Comparison of ENCODE assay signal across 9 cellular contexts in the genomic region with DNA sequence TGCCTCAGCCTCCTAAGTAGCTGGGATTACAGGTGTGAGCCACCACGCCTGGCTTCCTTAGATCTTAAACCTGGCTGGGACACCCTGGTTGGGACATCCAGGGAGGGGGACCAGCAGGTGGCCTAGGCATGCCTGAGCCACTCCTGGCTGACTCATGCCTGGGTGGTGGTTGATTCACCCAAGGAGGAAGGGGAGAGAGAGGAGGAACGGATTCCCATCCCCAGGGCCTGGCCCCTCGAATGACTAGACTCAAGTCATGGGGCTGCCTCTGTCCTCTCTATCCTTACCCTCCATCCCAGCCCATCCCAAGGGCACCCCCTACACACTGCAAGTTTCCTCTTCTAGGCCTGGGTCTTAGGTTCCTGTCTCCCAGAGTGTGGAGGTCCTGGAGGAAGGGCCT. TPM values are rescaled to one million over a fixed set of nuclear protein-coding genes. Genes with fewer than 3 reads are reported as not detected.
DNase-seq lines count a peak whose midpoint lies in the region; ATAC-seq and TF ChIP-seq lines count a peak whose summit lies in the region.
"Had no signal": no experiment of that assay in that cellular context is flagged by ENCODE, and none has a peak within 500 bp of the region (broad histone marks: within the 10 kb centered on the region; RNA-seq: fewer than 3 reads in every experiment).

No MANE protein-coding gene starts in this region.

- no peaks in the 10 kb centered on the region for H3K27me3 ChIP-seq in CD4-positive, alpha-beta T cell (ENCODE audit: control insufficient read depth, insufficient read depth, low read length)
- H3K27me3 ChIP-seq in PC-3 (ENCODE audit: low read length) (no peaks in the 10 kb centered on the region), colonic mucosa (no peaks in the 10 kb centered on the region), trophoblast cell (ENCODE audit: insufficient read depth, low read length) (no peaks in the 10 kb centered on the region)

- H3K9me2 ChIP-seq in PC-3 (replicated peaks; ENCODE audit: low read length), result no peaks in the 10 kb centered on the region

- peaks cover 90% of the 10 kb centered on the region for H3K36me3 Mint-ChIP-seq in CD4-positive, alpha-beta T cell (ENCODE audit: low read depth)
- H3K36me3 Mint-ChIP-seq in glutamatergic neuron (ENCODE audit: unreplicated experiment), result no peaks in the 10 kb centered on the region

- WGBS in trophoblast cell (ENCODE audit: extremely low coverage, insufficient coverage, insufficient read length), result no CpG with 5 or more reads among the region's 3 CpGs

- H2AFZ ChIP-seq in PC-3 (ENCODE audit: low read length), result no peak overlapping the region
- no peak overlapping the region for H2AFZ ChIP-seq in trophoblast cell (ENCODE audit: insufficient read depth, low read length, poor library complexity)

- H3K4me3 ChIP-seq in PC-3 (ENCODE audit: low read length) (no peak overlapping the region), colonic mucosa (no peak overlapping the region), trophoblast cell (ENCODE audit: low read depth, low read length) (no peak overlapping the region)
- H3K4me3 ChIP-seq: thoracic aorta had no signal

- TF ChIP-seq CTCF in CD4-positive, alpha-beta T cell (IDR thresholded peaks at IDR 0.05), result no peak
- TF ChIP-seq CTCF in PC-3 (conservative IDR thresholded peaks at IDR 0.05; ENCODE audit: low read depth, low read length), result peak; percentile 25; the same call in 1 of the 2 replicates
- TF ChIP-seq CTCF in colonic mucosa (IDR thresholded peaks at IDR 0.05), result no peak
- TF ChIP-seq CTCF in glutamatergic neuron (IDR thresholded peaks at IDR 0.05; ENCODE audit: partially characterized antibody, unreplicated experiment), result no peak

- intact Hi-C loops in CD4-positive, alpha-beta T cell (cut with DNase I, micrococcal nuclease), result no loop called here
- intact Hi-C loops in PC-3 (cut with micrococcal nuclease) (no loop called here), colonic mucosa (cut with DNase I) (no loop called here)

- no peaks in the 10 kb centered on the region for H3K9me3 ChIP-seq in CD4-positive, alpha-beta T cell (ENCODE audit: control insufficient read depth, low read length)
- no peaks in the 10 kb centered on the region for H3K9me3 ChIP-seq in PC-3 (ENCODE audit: low read length)
- H3K9me3 ChIP-seq in colonic mucosa, result no peaks in the 10 kb centered on the region
- H3K9me3 ChIP-seq in trophoblast cell (ENCODE audit: insufficient read depth, low read depth, low read length), result no peaks in the 10 kb centered on the region
- H3K9me3 ChIP-seq: thoracic aorta had no signal

- H4K8ac ChIP-seq in trophoblast cell (ENCODE audit: low read depth, low read length), result no peak overlapping the region

- H2BK12ac ChIP-seq in trophoblast cell (ENCODE audit: low read length), result no peak overlapping the region

- H3K27ac Mint-ChIP-seq in CD4-positive, alpha-beta T cell, result peak overlapping the region; percentile 97
- H3K27ac Mint-ChIP-seq in glutamatergic neuron (ENCODE audit: unreplicated experiment), result no peak overlapping the region

- H3K4me1 ChIP-seq in PC-3 (ENCODE audit: insufficient read depth, low read length), result peaks cover 55% of the 10 kb centered on the region
- H3K4me1 ChIP-seq in colonic mucosa, result peaks cover 72% of the 10 kb centered on the region
- peaks cover 58 to 79% of the 10 kb centered on the region in 2 experiments for H3K4me1 ChIP-seq in trophoblast cell (ENCODE audit: control insufficient read depth in 1 of 2, insufficient read depth in 2 of 2, low read length in 2 of 2)

- H2AK5ac ChIP-seq in trophoblast cell (ENCODE audit: low read length), result no peak overlapping the region

- no peak overlapping the region for H2BK120ac ChIP-seq in trophoblast cell (ENCODE audit: insufficient read depth, low read length, poor library complexity)

- H3K14ac ChIP-seq in trophoblast cell (ENCODE audit: low read length), result no peak overlapping the region

- ATAC-seq in CD4-positive, alpha-beta T cell (ENCODE audit: poor library complexity), result no peak
- ATAC-seq in PC-3 (peak; percentile 74), HG02588 (IDR thresholded peaks at IDR 0.05; ENCODE audit: unreplicated experiment) (no peak), HG03095 (IDR thresholded peaks at IDR 0.05; ENCODE audit: unreplicated experiment) (no peak), GM21576 (IDR thresholded peaks at IDR 0.05; ENCODE audit: unreplicated experiment) (no peak)

- H3K79me2 ChIP-seq in PC-3 (ENCODE audit: low read length) (peaks cover 88% of the 10 kb centered on the region), trophoblast cell (ENCODE audit: control insufficient read depth, insufficient read depth, low read length, poor library complexity) (peaks cover 56% of the 10 kb centered on the region)

- H3K27ac ChIP-seq in CD4-positive, alpha-beta T cell (ENCODE audit: low read depth, low read length), result peak overlapping the region; percentile 96
- H3K27ac ChIP-seq in PC-3 (ENCODE audit: low read length), result peak overlapping the region; percentile 79
- H3K27ac ChIP-seq in colonic mucosa, result peak overlapping the region; percentile 96
- H3K27ac ChIP-seq in trophoblast cell (ENCODE audit: low read depth, low read length), result no peak overlapping the region

- DNase-seq in CD4-positive, alpha-beta T cell, result peak in 2 of 10 experiments; percentile 38 to 58
- DNase-seq in PC-3, result peak; percentile 78
- DNase-seq in colonic mucosa, result peak; percentile 77
- peak; percentile 83 to 84 for DNase-seq in trophoblast cell
- no peak for DNase-seq in glutamatergic neuron

- no peak overlapping the region for H3K18ac ChIP-seq in trophoblast cell (ENCODE audit: low read length)

- H3K23ac ChIP-seq in trophoblast cell (ENCODE audit: low read length), result no peak overlapping the region

- BruUV-seq in PC-3 (replicated peaks; lab: Mats Ljungman, UMichigan), result no TSS peak

- H3K36me3 ChIP-seq in PC-3 (ENCODE audit: low read depth, low read length), result no peaks in the 10 kb centered on the region
- H3K36me3 ChIP-seq in colonic mucosa, result no peaks in the 10 kb centered on the region
- H3K36me3 ChIP-seq in trophoblast cell (ENCODE audit: control insufficient read depth in 1 of 2, insufficient read depth in 2 of 2, low read length in 2 of 2), result peaks cover 2 to 3% of the 10 kb centered on the region in 2 experiments
- H3K36me3 ChIP-seq: thoracic aorta had no signal

- H3K4me1 Mint-ChIP-seq in CD4-positive, alpha-beta T cell (ENCODE audit: low read depth), result peaks cover 99% of the 10 kb centered on the region
- H3K4me1 Mint-ChIP-seq in glutamatergic neuron (ENCODE audit: low read depth, unreplicated experiment), result peaks cover 32% of the 10 kb centered on the region

- no peak overlapping the region for H4K12ac ChIP-seq in trophoblast cell (ENCODE audit: low read depth, low read length)

- H3K79me1 ChIP-seq in trophoblast cell (ENCODE audit: low read length), result peaks cover 16% of the 10 kb centered on the region

- H3K4ac ChIP-seq in trophoblast cell (ENCODE audit: low read depth, low read length), result peak overlapping the region; percentile 9

- H3K27me3 Mint-ChIP-seq in CD4-positive, alpha-beta T cell, result no peaks in the 10 kb centered on the region
- peaks cover 16% of the 10 kb centered on the region for H3K27me3 Mint-ChIP-seq in glutamatergic neuron (ENCODE audit: unreplicated experiment)

- POLR2A ChIA-PET in CD4-positive, alpha-beta T cell (lab: Charles Lee), result interaction anchor here (1.4 to 34.9 kb wide), 3 partner anchors 9 to 59 kb away, joined by 5 to 1020 read pairs (median 110); a partner anchor contains a TSS
- POLR2A ChIA-PET in PC-3 (lab: Charles Lee; ENCODE audit: unreplicated experiment), result interaction anchor here (0.6 kb wide), 1 partner anchor 448 kb away, joined by 28 read pairs; no protein-coding TSS in a partner anchor

- H4K91ac ChIP-seq in trophoblast cell (ENCODE audit: low read depth, low read length), result no peak overlapping the region

- no peaks in the 10 kb centered on the region for H3K9me3 Mint-ChIP-seq in CD4-positive, alpha-beta T cell
- H3K9me3 Mint-ChIP-seq in glutamatergic neuron (ENCODE audit: unreplicated experiment), result peaks cover 5% of the 10 kb centered on the region

- CTCF ChIA-PET in CD4-positive, alpha-beta T cell (lab: Charles Lee), result interaction anchor here (1.2 to 2.8 kb wide), 3 partner anchors 9 to 67 kb away, joined by 3 to 12 read pairs (median 3); no protein-coding TSS in a partner anchor
- CTCF ChIA-PET in PC-3 (lab: Charles Lee), result no interaction called here

- H4K20me1 ChIP-seq in PC-3 (ENCODE audit: low read length), result peaks cover 5% of the 10 kb centered on the region; the same call in 1 of the 2 replicates

- H3K4me3 Mint-ChIP-seq in CD4-positive, alpha-beta T cell, result peak overlapping the region; percentile 91
- no peak overlapping the region for H3K4me3 Mint-ChIP-seq in glutamatergic neuron (ENCODE audit: unreplicated experiment)

- H3K4me2 ChIP-seq in PC-3 (ENCODE audit: low read length), result peak overlapping the region; percentile 61
- no peak overlapping the region for H3K4me2 ChIP-seq in trophoblast cell (ENCODE audit: low read length)

- no peak overlapping the region for H2BK5ac ChIP-seq in trophoblast cell (ENCODE audit: low read depth, low read length, poor library complexity)

- no peaks in the 10 kb centered on the region for H3F3A ChIP-seq in PC-3 (ENCODE audit: low read length, unreplicated experiment)

- H3K9ac ChIP-seq in PC-3 (ENCODE audit: low read length) (peak overlapping the region; percentile 41), colonic mucosa (ENCODE audit: low read depth in 2 of 2, low read length in 2 of 2) (peak overlapping the region in 1 of 2 donors; percentile 80), trophoblast cell (ENCODE audit: low read length) (no peak overlapping the region)

RNA-seq across cellular contexts. Expression of a gene that starts 12.7 kb away (rescaled TPM):
- total RNA-seq in CD4-positive, alpha-beta T cell, result 100 to 1,000 TPM; 440 to 463 TPM
- 10.8 and 26.1 TPM in 2 replicates for total RNA-seq in PC-3 (2014; rRNA removed)
- total RNA-seq in colonic mucosa, result 10 to 100 TPM; 72.2 to 95.9 TPM
- polyA plus RNA-seq in trophoblast cell (2013), result 131 and 139 TPM in 2 replicates
- 15.8 TPM for total RNA-seq in glutamatergic neuron (ENCODE audit: unreplicated experiment)

RNA-seq across cellular contexts. Expression of a gene that starts 30.4 kb away (rescaled TPM):
- 10 to 100 TPM; 41.7 to 47.6 TPM for total RNA-seq in CD4-positive, alpha-beta T cell
- 32.0 and 33.0 TPM in 2 replicates for total RNA-seq in PC-3 (2014; rRNA removed)
- 10 to 100 TPM; 25.7 to 38.9 TPM for total RNA-seq in colonic mucosa
- polyA plus RNA-seq in trophoblast cell (2013), result 27.7 and 31.0 TPM in 2 replicates
- total RNA-seq in glutamatergic neuron (ENCODE audit: unreplicated experiment), result 35.3 TPM

RNA-seq across cellular contexts. Expression of a gene that starts 37.5 kb away (rescaled TPM):
- 1 to 10 TPM; 2.9 to 3.3 TPM for total RNA-seq in CD4-positive, alpha-beta T cell
- total RNA-seq in PC-3 (2014; rRNA removed) (5.1 and 5.4 TPM in 2 replicates), colonic mucosa (under 1 TPM; 0.85 to 0.89 TPM), glutamatergic neuron (ENCODE audit: unreplicated experiment) (11.9 TPM)
- polyA plus RNA-seq in trophoblast cell (2013), result 2.9 and 3.3 TPM in 2 replicates

RNA-seq across cellular contexts. Expression of a gene that starts 51.2 kb away (rescaled TPM):
- 10 to 100 TPM; 28.7 to 30.2 TPM for total RNA-seq in CD4-positive, alpha-beta T cell
- 26.9 and 27.8 TPM in 2 replicates for total RNA-seq in PC-3 (2014; rRNA removed)
- total RNA-seq in colonic mucosa, result 10 to 100 TPM; 25.4 to 66.5 TPM
- 5.3 and 5.4 TPM in 2 replicates for polyA plus RNA-seq in trophoblast cell (2013)
- total RNA-seq in glutamatergic neuron (ENCODE audit: unreplicated experiment), result 15.8 TPM

Comparison
In these comparisons a context has a peak if more than half of its experiments do, and no peak if none do; other contexts are left out.
1. RNA of a gene that starts 12.7 kb away (total RNA-seq): 440 to 463 TPM in CD4-positive, alpha-beta T cell; 72.2 to 95.9 TPM in colonic mucosa, 15.8 TPM in glutamatergic neuron (single experiment) and 10.8 to 26.1 TPM in PC-3; every median in the first group is over 4 times any median in the second.